ENCODE assay signal across 11 cellular contexts in genomic region chr7:95311389-95311788, GRCh38. TPM values are rescaled to one million over a fixed set of nuclear protein-coding genes. Genes with fewer than 3 reads are reported as not detected.
"Had no signal": no experiment of that assay in that cellular context is flagged by ENCODE, and none has a peak within 500 bp of the region (broad histone marks: within the 10 kb centered on the region; RNA-seq: fewer than 3 reads in every experiment).

No MANE protein-coding gene starts in this region.

- H3K4me2 ChIP-seq: GM23338 had no signal

- H3K4me3 Mint-ChIP-seq: GM23338, HFFc6 had no signal

- H3K9me3 ChIP-seq: HAP-1 had no signal

- H3K9me3 Mint-ChIP-seq: GM23338, HFFc6 had no signal

- DNase-seq: GM23248, GOT3, H7, HCEC 1CT, HFFc6 had no signal

- H3K36me3 ChIP-seq: HAP-1 had no signal

- H3K27ac ChIP-seq: GM23248 had no signal

- H3K27ac Mint-ChIP-seq: GM23338, HFFc6 had no signal

- H3K4me3 ChIP-seq: GM23248, GM23338, HAP-1 had no signal

- H2AFZ ChIP-seq: GM23248, GM23338 had no signal

- FAIRE-seq: H1, H54 had no signal

- ATAC-seq: GM23338, HCT116 had no signal

- H3K4me1 Mint-ChIP-seq: GM23338 had no signal

- H3K9ac ChIP-seq: GM23248 had no signal

RNA-seq across cellular contexts. Expression of gene PON1, which starts 12.9 kb away (rescaled TPM):
- total RNA-seq: GM23248, H1, H4, H7, HFFc6 had no signal
- polyA plus RNA-seq: GM23248, H1 had no signal
